Comparison of ENCODE assay signal across 13 cellular contexts in genomic region chr6:33885121-33886057, GRCh38.
DNase-seq lines count a peak whose midpoint lies in the region; ATAC-seq, FAIRE-seq and TF ChIP-seq lines count a peak whose summit lies in the region.
"Had no signal": no experiment of that assay in that cellular context is flagged by ENCODE, and none has a peak within 500 bp of the region (broad histone marks: within the 10 kb centered on the region; RNA-seq: fewer than 3 reads in every experiment).

No MANE protein-coding gene starts in this region.

- peak; percentile 60 for DNase-seq in GM04503 (ENCODE audit: low read depth)
- peak; percentile 50 for DNase-seq in RCC 7860 (ENCODE audit: low spot score)
- DNase-seq in fibroblast of mammary gland (ENCODE audit: low read depth): peak; percentile 81
- DNase-seq in small intestine: peak; percentile 60
- DNase-seq in spleen: no peak
- DNase-seq in NCI-H1105 treated with DMSO at 0.1 percent for 48 hours (lab: John Stamatoyannopoulos, UW): no peak
- no peak for DNase-seq in NCI-H526 treated with DMSO at 0.1 percent for 48 hours (lab: John Stamatoyannopoulos, UW)
- DNase-seq: activated CD4-positive, alpha-beta T cell treated with anti-CD3 and anti-CD28 coated beads, Interleukin-2, amount 50 U/mL, for 4 hours; activated naive CD4-positive, alpha-beta T cell treated with anti-CD3 and anti-CD28 coated beads for 36 hours; NCI-H446 had no signal

- peak overlapping the region; percentile 9 to 36 for H3K27ac ChIP-seq in small intestine (ENCODE audit: low read depth in 1 of 2, low read length in 1 of 2)
- no peak overlapping the region for H3K27ac ChIP-seq in spleen

- TF ChIP-seq CTCF in fibroblast of mammary gland (conservative IDR thresholded peaks at IDR 0.05; ENCODE audit: control insufficient read depth, insufficient read depth, low read depth, low read length): no peak
- no peak for TF ChIP-seq CTCF in spleen (IDR thresholded peaks at IDR 0.05 in 8 of 11, conservative IDR thresholded peaks at IDR 0.05 in 3 of 11)

- no peaks in the 10 kb centered on the region for H3K36me3 ChIP-seq in small intestine (ENCODE audit: control insufficient read depth in 2 of 2, insufficient read depth in 2 of 2, low read length in 2 of 2)
- H3K36me3 ChIP-seq in spleen: no peaks in the 10 kb centered on the region

- 57 to 81% (median 74%) methylated on average over 6 of the region's 6 CpGs for WGBS in small intestine, 3 donors
- WGBS in spleen, 5 donors: 75 to 86% (median 79%) methylated on average over 4 to 6 of the region's 6 CpGs

- TF ChIP-seq POLR2A in spleen (IDR thresholded peaks at IDR 0.05): no peak

- FAIRE-seq in RCC 7860 (lab: Jason Lieb, UNC): peak; percentile 7
- no peak for FAIRE-seq in small intestine (lab: Jason Lieb, UNC)
- FAIRE-seq: colon, GM18507 had no signal

- H3K9me3 ChIP-seq in small intestine (ENCODE audit: control insufficient read depth, low read depth) (no peaks in the 10 kb centered on the region), spleen (no peaks in the 10 kb centered on the region)

- ATAC-seq in GM19463 (IDR thresholded peaks at IDR 0.05; ENCODE audit: unreplicated experiment): no peak

- no peak overlapping the region for H3K4me3 ChIP-seq in fibroblast of mammary gland (ENCODE audit: control insufficient read depth, low read depth, low read length)
- no peak overlapping the region for H3K4me3 ChIP-seq in small intestine (ENCODE audit: low read depth in 1 of 2, low read length in 2 of 2)
- H3K4me3 ChIP-seq in spleen: no peak overlapping the region

- intact Hi-C loops in spleen (cut with DNase I; ENCODE audit: low total_unique reads): no loop called here

- H3K27me3 ChIP-seq in small intestine (ENCODE audit: control insufficient read depth in 2 of 2, insufficient read depth in 2 of 2, low read length in 2 of 2) (no peaks in the 10 kb centered on the region), spleen (replicated peaks in 1 of 7) (no peaks in the 10 kb centered on the region)

- H3K4me1 ChIP-seq in small intestine (ENCODE audit: control insufficient read depth in 2 of 2, insufficient read depth in 1 of 2, low read depth in 1 of 2, low read length in 1 of 2): no peaks in the 10 kb centered on the region
- H3K4me1 ChIP-seq in spleen: no peaks in the 10 kb centered on the region

Comparison
In these comparisons a context has a peak if more than half of its experiments do, and no peak if none do; other contexts are left out.
1. DNase-seq: peak in GM04503 (single experiment), RCC 7860 (single experiment), fibroblast of mammary gland (single experiment) and small intestine (single experiment); none in spleen (single experiment), NCI-H1105 treated with DMSO at 0.1 percent for 48 hours (single experiment) and NCI-H526 treated with DMSO at 0.1 percent for 48 hours (single experiment).
2. H3K27ac ChIP-seq: peak in small intestine (2 of 2); none in spleen (0 of 8).